In genomic region chr10:31318854-31319601, GRCh38 we compare ENCODE assay signal across 8 cellular contexts. TPM values are rescaled to one million over a fixed set of nuclear protein-coding genes. Genes with fewer than 3 reads are reported as not detected.
DNase-seq lines count a peak whose midpoint lies in the region; ATAC-seq and TF ChIP-seq lines count a peak whose summit lies in the region.

Gene ZEB1 (plus strand): TSS chr10:31319216. CDS start chr10:31319235, 19 bp downstream.

- no peak for TF ChIP-seq POLR2A in adrenal gland (IDR thresholded peaks at IDR 0.05)

- H3K36me3 ChIP-seq in adrenal gland (replicated peaks in 1 of 2) = no peaks in the 10 kb centered on the region
- H3K36me3 ChIP-seq in psoas muscle (ENCODE audit: insufficient read depth in 1 of 2, low read depth in 1 of 2) = no peaks in the 10 kb centered on the region
- no peaks in the 10 kb centered on the region for H3K36me3 ChIP-seq in urinary bladder (ENCODE audit: insufficient read depth)

- peak; percentile 96 for DNase-seq in GM12864 (ENCODE audit: low read depth)
- peak; percentile 79 for DNase-seq in NCI-H1105 treated with DMSO at 0.1 percent for 48 hours (lab: John Stamatoyannopoulos, UW)
- DNase-seq in T follicular helper cell (ENCODE audit: low read depth) = peak; percentile 92
- DNase-seq in adrenal gland = peak; percentile 88 to 95 (median 93)
- DNase-seq in left ventricle myocardium superior = peak; percentile 86
- DNase-seq in psoas muscle = peak; percentile 84 to 91

- peak within 1 kb of the TSS; percentile 68 to 98 (median 90) for H3K27ac ChIP-seq in adrenal gland
- peak within 1 kb of the TSS; percentile 97 for H3K27ac ChIP-seq in psoas muscle
- H3K27ac ChIP-seq in urinary bladder (ENCODE audit: low read depth) = peak within 1 kb of the TSS; percentile 95

- TF ChIP-seq CTCF in GM12864 (IDR thresholded peaks at IDR 0.05; ENCODE audit: low read depth, low read length, missing control alignments) = peak; percentile 48
- TF ChIP-seq CTCF in adrenal gland (IDR thresholded peaks at IDR 0.05) = peak in 5 of 6 experiments; percentile 27 to 72 (median 54)
- peak; percentile 54 for TF ChIP-seq CTCF in psoas muscle (IDR thresholded peaks at IDR 0.05)

- H3K4me3 ChIP-seq in GM12864 (ENCODE audit: low read depth, low read length) (peak within 1 kb of the TSS; percentile 95), adrenal gland (peak within 1 kb of the TSS; percentile 88 to 100 (median 96)), psoas muscle (peak within 1 kb of the TSS; percentile 75), urinary bladder (ENCODE audit: low read depth, low read length) (peak within 1 kb of the TSS; percentile 87)

- no peaks in the 10 kb centered on the region for H3K27me3 ChIP-seq in adrenal gland
- H3K27me3 ChIP-seq in psoas muscle (ENCODE audit: insufficient read depth in 3 of 3, low read length in 2 of 3) = no peaks in the 10 kb centered on the region

- ATAC-seq in HG02610 (IDR thresholded peaks at IDR 0.05; ENCODE audit: unreplicated experiment) (peak; percentile 26), left ventricle myocardium superior (peak; percentile 81), psoas muscle (peak; percentile 82 to 86 (median 82))

- intact Hi-C loops in adrenal gland (cut with DNase I) = no loop called here
- intact Hi-C loops in left ventricle myocardium superior (cut with micrococcal nuclease) = loop anchor here (10.0 kb wide), 1 partner anchor 284 kb away; the partner anchor contains the start of gene ZNF438
- intact Hi-C loops in psoas muscle (cut with DNase I) = loop anchor here (2.0 to 10.0 kb wide), 7 partner anchors 184 to 534 kb away; no protein-coding TSS in a partner anchor

- 0 to 1% (median 1%) methylated on average over 34 to 71 of the region's 71 CpGs for WGBS in adrenal gland, 4 donors
- WGBS in psoas muscle, 3 donors = 0 to 1% (median 0%) methylated on average over 41 to 70 of the region's 71 CpGs
- under 1% methylated on average over 71 of the region's 71 CpGs for WGBS in urinary bladder

- H3K4me1 ChIP-seq in adrenal gland (replicated peaks in 1 of 2) = peaks cover 0 to 2% of the 10 kb centered on the region in 2 donors
- H3K4me1 ChIP-seq in psoas muscle = peaks cover 32% of the 10 kb centered on the region
- H3K4me1 ChIP-seq in urinary bladder (ENCODE audit: insufficient read depth) = no peaks in the 10 kb centered on the region

- H3K9me3 ChIP-seq in adrenal gland (replicated peaks in 1 of 3) (no peaks in the 10 kb centered on the region), psoas muscle (no peaks in the 10 kb centered on the region)

RNA-seq across cellular contexts. Expression of gene ZEB1, which starts in this region (rescaled TPM):
- total RNA-seq in adrenal gland (10 to 100 TPM; 19.7 to 34.9 (median 25.1) TPM), left ventricle myocardium superior (86.7 TPM), psoas muscle (10 to 100 TPM; 92.0 to 99.8 (median 95.3) TPM), urinary bladder (166 TPM)
- polyA plus RNA-seq in adrenal gland (10 to 100 TPM in 2 of 3 donors, 1 to 10 TPM in 1; 7.3 to 17.7 (median 16.6) TPM), psoas muscle (10 to 100 TPM; 18.7 to 34.2 (median 23.8) TPM), urinary bladder (59.0 TPM)

Comparison
In these comparisons a context has a peak if more than half of its experiments do, and no peak if none do; other contexts are left out.
1. Peak in every context shown above with its lines: DNase-seq, ATAC-seq, H3K4me3 ChIP-seq and H3K27ac ChIP-seq.
2. ATAC-seq: peak in every context shown above with its lines; median percentile 82 in psoas muscle; 81 in left ventricle myocardium superior; 26 in HG02610.
3. intact Hi-C loops: an anchor here in left ventricle myocardium superior (10.0 kb wide) and psoas muscle (2.0 to 10.0 kb wide); none called in adrenal gland.